ENCODE assay signal across 9 cellular contexts in the genomic region with DNA sequence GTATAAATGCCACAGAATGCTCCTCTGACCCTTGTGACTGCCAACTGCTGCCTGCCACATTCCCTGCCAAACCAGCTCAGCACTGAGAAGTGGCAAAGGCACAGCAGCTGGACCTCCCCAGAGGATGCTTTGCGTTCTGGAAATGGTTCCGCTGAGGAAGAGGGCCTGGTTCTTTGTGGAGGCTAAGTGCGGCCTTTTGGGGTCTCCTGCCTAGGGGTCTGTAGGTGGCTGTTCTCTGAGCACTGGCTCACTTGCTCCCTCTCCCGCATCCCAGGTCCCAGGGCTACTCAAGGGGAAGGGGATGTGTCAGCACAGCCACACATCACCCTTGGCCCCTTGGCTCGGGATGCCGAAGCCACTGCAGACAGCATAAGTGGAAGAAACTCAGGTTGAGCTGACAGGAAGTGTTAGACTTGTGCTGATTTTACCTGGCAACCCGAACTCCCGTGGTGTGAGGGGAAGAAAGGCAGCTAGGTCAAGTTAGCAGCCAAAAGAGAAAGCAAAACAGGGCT. TPM values are rescaled to one million over a fixed set of nuclear protein-coding genes. Genes with fewer than 3 reads are reported as not detected.
A peak's percentile ranks its signal among the peaks of the same experiment; 100 is the strongest.
DNase-seq lines count a peak whose midpoint lies in the region; ATAC-seq, FAIRE-seq and TF ChIP-seq lines count a peak whose summit lies in the region.
"Had no signal": no experiment of that assay in that cellular context is flagged by ENCODE, and none has a peak within 500 bp of the region (broad histone marks: within the 10 kb centered on the region; RNA-seq: fewer than 3 reads in every experiment).

No MANE protein-coding gene starts in this region.

- H3K4me3 ChIP-seq in Peyer's patch, result peak overlapping the region in 1 of 4 donors; percentile 19
- H3K4me3 ChIP-seq in right cardiac atrium (ENCODE audit: low read length), result no peak overlapping the region
- H3K4me3 ChIP-seq in coronary artery, result no peak overlapping the region

- no peak for TF ChIP-seq POLR2A in Peyer's patch (IDR thresholded peaks at IDR 0.05)

- peak overlapping the region; percentile 68 to 84 for H3K4me3 Mint-ChIP-seq in activated T-cell treated with anti-CD3 and anti-CD28 coated beads, Interleukin-2, amount 50 U/mL, for 72 hours

- H3K4me1 ChIP-seq in Peyer's patch (no peaks in the 10 kb centered on the region), right cardiac atrium (ENCODE audit: control insufficient read depth, insufficient read depth, low read length) (no peaks in the 10 kb centered on the region)

- TF ChIP-seq CTCF in Peyer's patch (IDR thresholded peaks at IDR 0.05) (no peak), coronary artery (IDR thresholded peaks at IDR 0.05) (no peak)

- H3K4me1 Mint-ChIP-seq in activated T-cell treated with anti-CD3 and anti-CD28 coated beads, Interleukin-2, amount 50 U/mL, for 72 hours (ENCODE audit: low read depth), result peaks cover 18% of the 10 kb centered on the region

- DNase-seq in Peyer's patch (peak; percentile 32 to 58 (median 47)), right cardiac atrium (no peak), frontal cortex (ENCODE audit: low spot score in 2 of 2) (no peak), SHP77 (lab: John Stamatoyannopoulos, UW) (no peak), DMS114 treated with DMSO at 0.1 percent for 48 hours (lab: John Stamatoyannopoulos, UW; ENCODE audit: unreplicated experiment) (no peak), coronary artery (ENCODE audit: low spot score) (no peak)
- peak; percentile 33 to 57 for DNase-seq in activated T-cell treated with anti-CD3 and anti-CD28 coated beads, Interleukin-2, amount 50 U/mL, for 72 hours
- DNase-seq in stimulated activated CD4-positive, alpha-beta T cell treated with anti-CD3 and anti-CD28 coated beads, Interleukin-4, amount 100 ng/mL, for 4 hours, result peak; percentile 14 to 35
- DNase-seq: occipital lobe had no signal

- 38% methylated on average over 8 of the region's 8 CpGs for WGBS in right cardiac atrium

- no peak for FAIRE-seq in frontal cortex (lab: Jason Lieb, UNC)

- peaks cover 6 to 7% of the 10 kb centered on the region in 2 donors for H3K9me3 Mint-ChIP-seq in activated T-cell treated with anti-CD3 and anti-CD28 coated beads, Interleukin-2, amount 50 U/mL, for 72 hours

- H3K27ac Mint-ChIP-seq in activated T-cell treated with anti-CD3 and anti-CD28 coated beads, Interleukin-2, amount 50 U/mL, for 72 hours, result peak overlapping the region; percentile 84

- no peaks in the 10 kb centered on the region for H3K36me3 ChIP-seq in Peyer's patch

- peaks cover 4 to 15% of the 10 kb centered on the region in 2 donors for H3K36me3 Mint-ChIP-seq in activated T-cell treated with anti-CD3 and anti-CD28 coated beads, Interleukin-2, amount 50 U/mL, for 72 hours (ENCODE audit: insufficient read depth in 2 of 2)

- ATAC-seq in activated T-cell treated with anti-CD3 and anti-CD28 coated beads, Interleukin-2, amount 50 U/mL, for 72 hours (replicated peaks in 1 of 2), result peak; percentile 78 to 86
- peak; percentile 24 to 50 for ATAC-seq in right cardiac atrium

- H3K27me3 Mint-ChIP-seq in activated T-cell treated with anti-CD3 and anti-CD28 coated beads, Interleukin-2, amount 50 U/mL, for 72 hours (ENCODE audit: low read depth), result no peaks in the 10 kb centered on the region

- intact Hi-C loops in right cardiac atrium (cut with DNase I), result loop anchor here (5.0 to 10.0 kb wide), 3 partner anchors 212 to 342 kb away; no protein-coding TSS in a partner anchor

- no peaks in the 10 kb centered on the region for H3K27me3 ChIP-seq in Peyer's patch
- no peaks in the 10 kb centered on the region for H3K27me3 ChIP-seq in right cardiac atrium (ENCODE audit: control insufficient read depth, insufficient read depth)

- H3K27ac ChIP-seq in Peyer's patch (peak overlapping the region; percentile 6 to 68 (median 46)), right cardiac atrium (ENCODE audit: low read length) (no peak overlapping the region), coronary artery (no peak overlapping the region)

- H3K9me3 ChIP-seq in Peyer's patch (no peaks in the 10 kb centered on the region), right cardiac atrium (ENCODE audit: control insufficient read depth, low read length) (no peaks in the 10 kb centered on the region)

RNA-seq across cellular contexts. Expression of a gene that starts 56.8 kb away (rescaled TPM):
- total RNA-seq in Peyer's patch (10 to 100 TPM in 1 of 4 donors, 1 to 10 TPM in 3; 4.1 to 11.8 (median 7.1) TPM), right cardiac atrium (10 to 100 TPM; 16.9 to 28.2 (median 25.0) TPM), frontal cortex (18.8 TPM)
- total RNA-seq in activated T-cell treated with anti-CD3 and anti-CD28 coated beads, Interleukin-2, amount 50 U/mL, for 72 hours, result 1 to 10 TPM; 5.0 to 6.6 TPM
- 23.4 TPM for polyA plus RNA-seq in right cardiac atrium

Comparison
In these comparisons a context has a peak if more than half of its experiments do, and no peak if none do; other contexts are left out.
1. DNase-seq: peak in Peyer's patch (3 of 3), activated T-cell treated with anti-CD3 and anti-CD28 coated beads, Interleukin-2, amount 50 U/mL, for 72 hours (2 of 2) and stimulated activated CD4-positive, alpha-beta T cell treated with anti-CD3 and anti-CD28 coated beads, Interleukin-4, amount 100 ng/mL, for 4 hours (2 of 2); none in right cardiac atrium (0 of 3), frontal cortex (0 of 2), SHP77 (0 of 2), DMS114 treated with DMSO at 0.1 percent for 48 hours (single experiment) and coronary artery (single experiment).
2. H3K27ac ChIP-seq: peak in Peyer's patch (4 of 4); none in right cardiac atrium (single experiment) and coronary artery (0 of 2).